24 cellular contexts compared by ENCODE assay signal in genomic region chrX:111110098-111110775, GRCh38. TPM values are rescaled to one million over a fixed set of nuclear protein-coding genes. Genes with fewer than 3 reads are reported as not detected.
"Had no signal": no experiment of that assay in that cellular context is flagged by ENCODE, and none has a peak within 500 bp of the region (broad histone marks: within the 10 kb centered on the region; RNA-seq: fewer than 3 reads in every experiment).

No MANE protein-coding gene starts in this region.

- DNase-seq: Kasumi-1, NCI-H1092 treated with DMSO at 0.1 percent for 48 hours, NCI-H1436, NCI-H187, NCI-H2029, NCI-H2081 treated with DMSO at 0.1 percent for 48 hours, NCI-H2171, NCI-H226, NCI-H446, NCI-H510A, NCI-H524 treated with DMSO at 0.1 percent for 48 hours, NCI-H69, NCI-H774, PC-3, SHP77, SK-N-SH, SW 1271 had no signal

- H3K9ac ChIP-seq: KMS-11, SK-N-SH had no signal

- ATAC-seq: K562, Panc1, PC-3 had no signal

- H3K36me3 Mint-ChIP-seq: IgD-negative memory B cell had no signal

- H3K4me1 Mint-ChIP-seq: IgD-negative memory B cell had no signal

- H3K27me3 Mint-ChIP-seq: IgD-negative memory B cell had no signal

- H3K9me3 ChIP-seq: SK-N-SH had no signal

- H3K4me3 Mint-ChIP-seq: IgD-negative memory B cell had no signal

- H3K4me3 ChIP-seq: K562 had no signal

- H3K27ac Mint-ChIP-seq: IgD-negative memory B cell had no signal

- FAIRE-seq: K562 had no signal

- H3K4me2 ChIP-seq: KMS-11, SK-N-SH had no signal

- H3K27ac ChIP-seq: KMS-11, RWPE1 had no signal

RNA-seq across cellular contexts. Expression of gene PAK3, which starts 14.2 kb away (rescaled TPM):
- total RNA-seq: HT1080, K562, OCI-LY7 had no signal
- polyA plus RNA-seq: K562 had no signal
